ENCODE assay signal across 2 cellular contexts in genomic region chrX:87272491-87272890, GRCh38.
TF ChIP-seq lines count a peak whose summit lies in the region.

No MANE protein-coding gene starts in this region.

TF ChIP-seq in GM23338, 12 proteins besides CTCF, POLR2A, EP300 and RAD21 (continued from another document):
- TF ChIP-seq STAT1 (IDR thresholded peaks at IDR 0.05; ENCODE audit: unreplicated experiment) (no peak), JUNB (IDR thresholded peaks at IDR 0.05; ENCODE audit: unreplicated experiment) (no peak), REST (IDR thresholded peaks at IDR 0.05; ENCODE audit: unreplicated experiment) (no peak), ETS1 (IDR thresholded peaks at IDR 0.05) (no peak), POLR2AphosphoS5 (IDR thresholded peaks at IDR 0.05; ENCODE audit: low read depth) (no peak), ZNF462 (CRISPR knock-in tag; IDR thresholded peaks at IDR 0.05) (no peak), NANOG (IDR thresholded peaks at IDR 0.05; ENCODE audit: borderline replicate concordance) (no peak)

TF ChIP-seq in H1, 55 proteins besides CTCF, POLR2A, EP300 and RAD21 (continued from another document):
- TF ChIP-seq CHD7 (IDR thresholded peaks at IDR 0.05; ENCODE audit: insufficient replicate concordance, low read length) (no peak), SIX5 (IDR thresholded peaks at IDR 0.05; ENCODE audit: low read depth, low read length) (no peak), BACH1 (IDR thresholded peaks at IDR 0.05; ENCODE audit: low read length) (no peak), SAP30 (IDR thresholded peaks at IDR 0.05; ENCODE audit: insufficient read depth, insufficient replicate concordance, low read length) (no peak), JUND (IDR thresholded peaks at IDR 0.05; ENCODE audit: low read length) (no peak), GABPA (IDR thresholded peaks at IDR 0.05; ENCODE audit: borderline replicate concordance, insufficient read depth, low read length) (no peak), ASH2L (IDR thresholded peaks at IDR 0.05; ENCODE audit: low read length) (no peak), USF2 (IDR thresholded peaks at IDR 0.05; ENCODE audit: low read length) (no peak), CHD2 (IDR thresholded peaks at IDR 0.05; ENCODE audit: low read length) (no peak), E2F6 (IDR thresholded peaks at IDR 0.05) (no peak), YY1 (IDR thresholded peaks at IDR 0.05; ENCODE audit: low read depth, low read length) (no peak), RBBP5 (IDR thresholded peaks at IDR 0.05; ENCODE audit: borderline replicate concordance, low read depth, low read length) (no peak), TAF1 (IDR thresholded peaks at IDR 0.05; ENCODE audit: low read depth, low read length) (no peak), KDM1A (IDR thresholded peaks at IDR 0.05; ENCODE audit: borderline replicate concordance, low read length) (no peak), BRCA1 (IDR thresholded peaks at IDR 0.05; ENCODE audit: low read depth, low read length) (no peak), RNF2 (IDR thresholded peaks at IDR 0.05; ENCODE audit: borderline replicate concordance, low read depth, low read length, missing control alignments, poor library complexity, severe bottlenecking) (no peak), CBX8 (IDR thresholded peaks at IDR 0.05; ENCODE audit: borderline replicate concordance, low read depth, low read length) (no peak)
